20 cellular contexts compared by ENCODE assay signal in the genomic region with DNA sequence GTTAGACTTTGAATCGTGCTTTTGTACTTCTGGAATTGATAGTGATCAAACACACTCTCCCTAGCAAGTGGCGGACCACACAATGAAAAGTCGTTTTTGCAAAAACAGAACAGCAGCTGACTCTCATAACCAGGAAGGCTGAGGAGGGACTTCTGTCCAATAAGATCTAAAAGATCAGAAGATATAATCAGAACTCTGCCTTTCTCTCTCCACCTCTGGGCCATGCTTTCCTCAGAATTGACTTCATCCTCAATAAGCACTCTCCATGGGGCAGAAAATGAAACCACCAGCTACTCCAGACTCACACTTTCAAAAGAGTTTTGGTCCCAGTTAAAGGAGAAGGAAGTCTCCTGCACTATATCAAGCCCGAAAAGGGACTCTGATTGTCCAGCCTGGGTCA. TPM values are rescaled to one million over a fixed set of nuclear protein-coding genes. Genes with fewer than 3 reads are reported as not detected.
DNase-seq lines count a peak whose midpoint lies in the region; ATAC-seq and TF ChIP-seq lines count a peak whose summit lies in the region.
"Had no signal": no experiment of that assay in that cellular context is flagged by ENCODE, and none has a peak within 500 bp of the region (broad histone marks: within the 10 kb centered on the region; RNA-seq: fewer than 3 reads in every experiment).

No MANE protein-coding gene starts in this region.

- no peak for TF ChIP-seq CTCF in Panc1 (IDR thresholded peaks at IDR 0.05)
- TF ChIP-seq CTCF in fibroblast of villous mesenchyme (IDR thresholded peaks at IDR 0.05; ENCODE audit: insufficient read depth, low read depth, low read length), result no peak
- TF ChIP-seq CTCF in osteoblast (IDR thresholded peaks at IDR 0.05; ENCODE audit: extremely low read depth, low read depth, low read length), result no peak

- H3K4me3 ChIP-seq in Panc1 (ENCODE audit: low read depth in 2 of 2, low read length in 2 of 2) (no peak overlapping the region), fibroblast of villous mesenchyme (ENCODE audit: low read depth, low read length) (peak overlapping the region; percentile 8), osteoblast (ENCODE audit: insufficient read depth, low read length) (no peak overlapping the region)
- H3K4me3 ChIP-seq: esophagus squamous epithelium, heart right ventricle, Peyer's patch, spleen had no signal

- no peaks in the 10 kb centered on the region for H4K20me1 ChIP-seq in osteoblast (ENCODE audit: insufficient read depth, low read length)

- H3K4me2 ChIP-seq in osteoblast (ENCODE audit: insufficient read depth, low read length), result no peak overlapping the region

- H3K27me3 ChIP-seq in Panc1 (ENCODE audit: control insufficient read depth, insufficient read depth, low read length), result no peaks in the 10 kb centered on the region
- no peaks in the 10 kb centered on the region for H3K27me3 ChIP-seq in osteoblast (ENCODE audit: insufficient read depth, low read length)
- H3K27me3 ChIP-seq: esophagus squamous epithelium, heart right ventricle, Peyer's patch, spleen had no signal

- no TSS peak for BruUV-seq in Panc1 (replicated peaks; lab: Mats Ljungman, UMichigan)

- CTCF ChIA-PET in Panc1 (lab: Charles Lee), result no interaction called here

- H3K27ac ChIP-seq in Panc1 (ENCODE audit: low read length) (peak overlapping the region; percentile 65), osteoblast (ENCODE audit: low read depth, low read length) (peak overlapping the region; percentile 92)
- H3K27ac ChIP-seq: esophagus squamous epithelium, heart right ventricle, parathyroid adenoma had no signal

- no peaks in the 10 kb centered on the region for H3K79me2 ChIP-seq in osteoblast (ENCODE audit: insufficient read depth, low read length)
- H3K79me2 ChIP-seq: parathyroid adenoma had no signal

- in situ Hi-C loops in Panc1 (cut with HindIII; ENCODE audit: low pct_unique_long_range_greater_than_20kb, low sequenced_read_pairs), result no loop called here

- H3K36me3 ChIP-seq in Panc1 (ENCODE audit: control insufficient read depth, insufficient read depth, low read length) (no peaks in the 10 kb centered on the region), osteoblast (ENCODE audit: insufficient read depth, low read length) (no peaks in the 10 kb centered on the region)
- H3K36me3 ChIP-seq: esophagus squamous epithelium, heart right ventricle, Peyer's patch, spleen had no signal

- H3K4me1 ChIP-seq in Panc1 (ENCODE audit: control insufficient read depth, insufficient read depth, low read length) (peaks cover 26% of the 10 kb centered on the region), osteoblast (ENCODE audit: insufficient read depth, low read length) (peaks cover 7% of the 10 kb centered on the region)
- H3K4me1 ChIP-seq: heart right ventricle, parathyroid adenoma, Peyer's patch had no signal

- POLR2A ChIA-PET in Panc1 (lab: Charles Lee), result interaction anchor here (0.8 kb wide), 1 partner anchor 181 kb away, joined by 9 read pairs; no protein-coding TSS in a partner anchor

- intact Hi-C loops in Panc1 (cut with micrococcal nuclease; ENCODE audit: unreplicated experiment), result no loop called here

- DNase-seq in Daoy (ENCODE audit: low read depth) (peak; percentile 13), Panc1 (ENCODE audit: low read depth, low spot score) (no peak), fibroblast of villous mesenchyme (ENCODE audit: low read depth) (peak; percentile 70), osteoblast (ENCODE audit: insufficient read length, low spot score, missing footprints) (no peak), DMS53 (lab: John Stamatoyannopoulos, UW) (no peak)
- no peak for DNase-seq in activated T-cell treated with anti-CD3 and anti-CD28 coated beads, Interleukin-2, amount 50 U/mL, for 48 hours
- DNase-seq: activated CD4-positive, alpha-beta T cell treated with anti-CD3 and anti-CD28 coated beads for 1 hour; activated CD8-positive, alpha-beta memory T cell treated with anti-CD3 and anti-CD28 coated beads, Interleukin-2, amount 50 U/mL, for 4 hours; activated naive CD4-positive, alpha-beta T cell treated with Interleukin-2 at 50 U/mL for 16 hours; Calu3; esophagus squamous epithelium; heart right ventricle; NCI-H2081; NCI-H526 treated with DMSO at 0.1 percent for 48 hours; Peyer's patch; spleen; stimulated activated naive CD4-positive, alpha-beta T cell had no signal

- peaks cover 19% of the 10 kb centered on the region for H3K9me3 ChIP-seq in Panc1 (ENCODE audit: control insufficient read depth, insufficient read depth, low read depth, low read length)
- H3K9me3 ChIP-seq in osteoblast (ENCODE audit: low read depth, low read length), result no peaks in the 10 kb centered on the region
- H3K9me3 ChIP-seq: esophagus squamous epithelium, Peyer's patch had no signal

- ATAC-seq in Panc1 (no peak), HG03039 (IDR thresholded peaks at IDR 0.05; ENCODE audit: unreplicated experiment) (no peak), HG02870 (IDR thresholded peaks at IDR 0.05; ENCODE audit: unreplicated experiment) (no peak)
- ATAC-seq: heart right ventricle had no signal

- peak overlapping the region; percentile 38 for H2AFZ ChIP-seq in osteoblast (ENCODE audit: low read length)
- H2AFZ ChIP-seq: parathyroid adenoma had no signal

RNA-seq across cellular contexts. Expression of a gene that starts 55.3 kb away (rescaled TPM):
- 1.9 and 5.9 TPM in 2 replicates for total RNA-seq in Daoy (2014; rRNA removed; shearing (Covaris generic))
- total RNA-seq in Panc1 (2021; ENCODE audit: unreplicated experiment), result 2.2 TPM
- 1.0 TPM for polyA plus RNA-seq in Panc1 (2012; ENCODE audit: insufficient read length)
- under 0.01 and 0.64 TPM in 2 replicates for total RNA-seq in fibroblast of villous mesenchyme
- under 0.01 and 0.29 TPM in 2 replicates for total RNA-seq in osteoblast

Comparison
In these comparisons a context has a peak if more than half of its experiments do, and no peak if none do; other contexts are left out.
1. DNase-seq: peak in Daoy (single experiment) and fibroblast of villous mesenchyme (single experiment); none in Panc1 (single experiment), osteoblast (single experiment), activated T-cell treated with anti-CD3 and anti-CD28 coated beads, Interleukin-2, amount 50 U/mL, for 48 hours (0 of 2) and DMS53 (single experiment).